In genomic region chr7:157839226-157839625, GRCh38 we compare ENCODE assay signal across 26 cellular contexts.
"Had no signal": no experiment of that assay in that cellular context is flagged by ENCODE, and none has a peak within 500 bp of the region (broad histone marks: within the 10 kb centered on the region; RNA-seq: fewer than 3 reads in every experiment).

No MANE protein-coding gene starts in this region.

- H3K27ac Mint-ChIP-seq: activated CD4-positive, alpha-beta T cell treated with anti-CD3 and anti-CD28 coated beads for 36 hours; activated CD4-positive, alpha-beta T cell treated with anti-CD3 and anti-CD28 coated beads, Interleukin-2, amount 10 ng/mL, durations not matched to agents 7 days and 5 days; activated CD8-positive, alpha-beta T cell treated with anti-CD3 and anti-CD28 coated beads, Interleukin-2, amount 10 ng/mL, durations not matched to agents 7 days and 5 days; activated naive CD4-positive, alpha-beta T cell treated with anti-CD3 and anti-CD28 coated beads, Interleukin-2, amount 50 U/mL, for 24 hours; activated naive CD8-positive, alpha-beta T cell treated with anti-CD3 and anti-CD28 coated beads, Interleukin-2, amount 10 ng/mL, durations not matched to agents 7 days and 5 days; activated T-cell treated with anti-CD3 and anti-CD28 coated beads, Interleukin-2, amount 50 U/mL, for 24 hours; activated T-helper 2 cell treated with anti-CD3 and anti-CD28 coated beads, Interferon-gamma antibody, Interleukin-2, Interleukin-4, amounts not matched to agents 10 μg/mL and 5 μg/mL and 100 μg/mL, durations not matched to agents 14 hours and 24 hours and 36 hours had no signal

- H3K27ac ChIP-seq: ascending aorta, breast epithelium, SJCRH30, SK-N-MC had no signal

- H3K9me3 ChIP-seq: ascending aorta, breast epithelium had no signal

- H3K27me3 Mint-ChIP-seq: activated naive CD4-positive, alpha-beta T cell treated with anti-CD3 and anti-CD28 coated beads, Interleukin-2, amount 50 U/mL, for 24 hours; activated naive CD8-positive, alpha-beta T cell treated with anti-CD3 and anti-CD28 coated beads, Interleukin-2, amount 10 ng/mL, durations not matched to agents 7 days and 5 days had no signal

- H3K27me3 ChIP-seq: ascending aorta, breast epithelium had no signal

- H3K4me1 ChIP-seq: ascending aorta, breast epithelium, SJCRH30 had no signal

- H3K4me1 Mint-ChIP-seq: activated CD4-positive, alpha-beta T cell treated with anti-CD3 and anti-CD28 coated beads for 36 hours; activated CD4-positive, alpha-beta T cell treated with anti-CD3 and anti-CD28 coated beads, Interleukin-2, amount 10 ng/mL, durations not matched to agents 7 days and 5 days; activated naive CD4-positive, alpha-beta T cell treated with anti-CD3 and anti-CD28 coated beads, Interleukin-2, amount 50 U/mL, for 24 hours; activated naive CD8-positive, alpha-beta T cell treated with anti-CD3 and anti-CD28 coated beads, Interleukin-2, amount 10 ng/mL, durations not matched to agents 7 days and 5 days had no signal

- H3K4me3 Mint-ChIP-seq: activated CD4-positive, alpha-beta T cell treated with anti-CD3 and anti-CD28 coated beads for 36 hours; activated CD4-positive, alpha-beta T cell treated with anti-CD3 and anti-CD28 coated beads, Interleukin-2, amount 10 ng/mL, durations not matched to agents 7 days and 5 days; activated CD8-positive, alpha-beta T cell treated with anti-CD3 and anti-CD28 coated beads, Interleukin-2, amount 10 ng/mL, durations not matched to agents 7 days and 5 days; activated naive CD4-positive, alpha-beta T cell treated with anti-CD3 and anti-CD28 coated beads, Interleukin-2, amount 50 U/mL, for 24 hours; activated naive CD8-positive, alpha-beta T cell treated with anti-CD3 and anti-CD28 coated beads, Interleukin-2, amount 10 ng/mL, durations not matched to agents 7 days and 5 days; activated T-cell treated with anti-CD3 and anti-CD28 coated beads, Interleukin-2, amount 50 U/mL, for 24 hours had no signal

- ATAC-seq: activated CD4-positive, alpha-beta T cell treated with anti-CD3 and anti-CD28 coated beads for 36 hours; activated CD4-positive, CD25-positive, alpha-beta regulatory T cell treated with anti-CD3 and anti-CD28 coated beads, Interleukin-2, amount 50 U/mL, for 24 hours; activated CD8-positive, alpha-beta T cell treated with anti-CD3 and anti-CD28 coated beads, Interleukin-2, amount 10 ng/mL, durations not matched to agents 7 days and 5 days; Panc1 had no signal

- H3K4me3 ChIP-seq: ascending aorta, breast epithelium, SJCRH30, SK-N-MC had no signal

- H3K36me3 Mint-ChIP-seq: activated naive CD4-positive, alpha-beta T cell treated with anti-CD3 and anti-CD28 coated beads, Interleukin-2, amount 50 U/mL, for 24 hours; activated naive CD8-positive, alpha-beta T cell treated with anti-CD3 and anti-CD28 coated beads, Interleukin-2, amount 10 ng/mL, durations not matched to agents 7 days and 5 days had no signal

- H3K36me3 ChIP-seq: ascending aorta, breast epithelium, SJCRH30 had no signal

- DNase-seq: activated CD4-positive, alpha-beta T cell treated with anti-CD3 and anti-CD28 coated beads for 36 hours; activated CD4-positive, alpha-beta T cell treated with anti-CD3 and anti-CD28 coated beads, Interleukin-2, amount 10 ng/mL, durations not matched to agents 7 days and 5 days; activated CD4-positive, alpha-beta T cell treated with anti-CD3 and anti-CD28 coated beads, Interleukin-2, amount 50 U/mL, for 48 hours; activated CD8-positive, alpha-beta T cell treated with anti-CD3 and anti-CD28 coated beads, Interleukin-2, amount 10 ng/mL, durations not matched to agents 7 days and 5 days; activated gamma-delta T cell; activated naive CD4-positive, alpha-beta T cell treated with Interleukin-2 at 50 U/mL for 16 hours; activated naive CD8-positive, alpha-beta T cell treated with anti-CD3 and anti-CD28 coated beads, Interleukin-2, amount 10 ng/mL, durations not matched to agents 7 days and 5 days; activated T-cell treated with anti-CD3 and anti-CD28 coated beads, Interleukin-2, amount 50 U/mL, for 24 hours; amygdala; caudate nucleus; NCI-H1092; NCI-H1436 treated with DMSO at 0.1 percent for 48 hours; NCI-H1694 treated with DMSO at 0.1 percent for 48 hours; NCI-H2029; NCI-H345; NCI-H524 treated with DMSO at 0.1 percent for 48 hours; SHP77; SJCRH30 had no signal

- FAIRE-seq: TTC549 had no signal

- H3K9me3 Mint-ChIP-seq: activated CD4-positive, alpha-beta T cell treated with anti-CD3 and anti-CD28 coated beads, Interleukin-2, amount 10 ng/mL, durations not matched to agents 7 days and 5 days; activated naive CD4-positive, alpha-beta T cell treated with anti-CD3 and anti-CD28 coated beads, Interleukin-2, amount 50 U/mL, for 24 hours; activated naive CD8-positive, alpha-beta T cell treated with anti-CD3 and anti-CD28 coated beads, Interleukin-2, amount 10 ng/mL, durations not matched to agents 7 days and 5 days; activated T-cell treated with anti-CD3 and anti-CD28 coated beads, Interleukin-2, amount 50 U/mL, for 24 hours; activated T-helper 2 cell treated with anti-CD3 and anti-CD28 coated beads, Interferon-gamma antibody, Interleukin-2, Interleukin-4, amounts not matched to agents 10 μg/mL and 5 μg/mL and 100 μg/mL, durations not matched to agents 14 hours and 24 hours and 36 hours had no signal
